In the genomic region with DNA sequence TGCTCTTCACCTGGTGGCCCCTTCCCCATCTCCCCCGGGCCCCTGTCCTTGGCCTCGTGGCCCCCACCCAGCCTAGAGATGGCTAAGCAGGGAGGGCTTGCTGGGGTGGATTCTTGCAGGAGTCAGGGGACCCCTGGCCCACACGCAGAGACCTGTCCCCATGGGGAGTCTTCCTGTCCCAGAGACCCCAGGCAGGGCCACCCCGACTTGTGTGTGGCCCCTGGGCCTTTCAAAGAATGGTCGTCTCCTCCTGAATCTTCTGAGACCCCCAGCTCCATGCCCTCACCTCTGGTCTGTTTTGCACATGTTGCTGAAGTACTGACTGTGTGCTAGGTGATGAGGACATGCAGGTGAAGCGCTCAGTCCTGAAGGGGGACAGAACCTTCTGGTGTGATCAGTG, we compare ENCODE assay signal across 5 cellular contexts. TPM values are rescaled to one million over a fixed set of nuclear protein-coding genes. Genes with fewer than 3 reads are reported as not detected.
DNase-seq lines count a peak whose midpoint lies in the region; ATAC-seq and TF ChIP-seq lines count a peak whose summit lies in the region.
"Not testable (repeated sequence)": the region's sequence is repeated elsewhere in the genome, so short reads cannot be mapped to it uniquely, and the experiment has no call there.

No MANE protein-coding gene starts in this region.

- not testable (repeated sequence) for H3K36me3 Mint-ChIP-seq in activated naive CD8-positive, alpha-beta T cell treated with anti-CD3 and anti-CD28 coated beads, Interleukin-2, amount 10 ng/mL, durations not matched to agents 7 days and 5 days; natural killer cell treated with Interleukin-12 subunit alpha and Interleukin-12 subunit beta and Interleukin-15 and Interleukin-18, amount 100 ng/mL, for 72 hours

- not testable (repeated sequence) for H3K4me3 ChIP-seq in RWPE2 (ENCODE audit: severe bottlenecking)

- not testable (repeated sequence) for H3K4me1 ChIP-seq in RWPE2 (ENCODE audit: insufficient read depth, poor library complexity, severe bottlenecking)

- DNase-seq in RWPE2 (ENCODE audit: low spot score) (peak; percentile 37), cardiac septum (ENCODE audit: low spot score) (peak; percentile 20)
- peak; percentile 19 for DNase-seq in activated naive CD8-positive, alpha-beta T cell treated with anti-CD3 and anti-CD28 coated beads, Interleukin-2, amount 10 ng/mL, durations not matched to agents 7 days and 5 days
- DNase-seq in natural killer cell treated with Interleukin-12 subunit alpha and Interleukin-12 subunit beta and Interleukin-15 and Interleukin-18, amount 100 ng/mL, for 72 hours (ENCODE audit: low spot score): peak; percentile 45
- DNase-seq in stimulated activated naive CD8-positive, alpha-beta T cell treated with anti-CD3 and anti-CD28 coated beads, Interleukin-15, amount 100 ng/mL, for 72 hours: not testable (repeated sequence)

- intact Hi-C loops in cardiac septum (cut with DNase I): not testable (repeated sequence)

- not testable (repeated sequence) for H3K27ac ChIP-seq in RWPE2 (ENCODE audit: poor library complexity, severe bottlenecking)

- not testable (repeated sequence) for H3K9me3 Mint-ChIP-seq in activated naive CD8-positive, alpha-beta T cell treated with anti-CD3 and anti-CD28 coated beads, Interleukin-2, amount 10 ng/mL, durations not matched to agents 7 days and 5 days; natural killer cell treated with Interleukin-12 subunit alpha and Interleukin-12 subunit beta and Interleukin-15 and Interleukin-18, amount 100 ng/mL, for 72 hours; stimulated activated naive CD8-positive, alpha-beta T cell treated with anti-CD3 and anti-CD28 coated beads, Interleukin-15, amount 100 ng/mL, for 72 hours

- not testable (repeated sequence) for H3K27me3 Mint-ChIP-seq in activated naive CD8-positive, alpha-beta T cell treated with anti-CD3 and anti-CD28 coated beads, Interleukin-2, amount 10 ng/mL, durations not matched to agents 7 days and 5 days; natural killer cell treated with Interleukin-12 subunit alpha and Interleukin-12 subunit beta and Interleukin-15 and Interleukin-18, amount 100 ng/mL, for 72 hours; stimulated activated naive CD8-positive, alpha-beta T cell treated with anti-CD3 and anti-CD28 coated beads, Interleukin-15, amount 100 ng/mL, for 72 hours

- not testable (repeated sequence) for H3K36me3 ChIP-seq in RWPE2 (ENCODE audit: low read depth)

- not testable (repeated sequence) for H3K4me1 Mint-ChIP-seq in activated naive CD8-positive, alpha-beta T cell treated with anti-CD3 and anti-CD28 coated beads, Interleukin-2, amount 10 ng/mL, durations not matched to agents 7 days and 5 days; natural killer cell treated with Interleukin-12 subunit alpha and Interleukin-12 subunit beta and Interleukin-15 and Interleukin-18, amount 100 ng/mL, for 72 hours (ENCODE audit: low read depth in 2 of 2); stimulated activated naive CD8-positive, alpha-beta T cell treated with anti-CD3 and anti-CD28 coated beads, Interleukin-15, amount 100 ng/mL, for 72 hours

- H3K9me3 ChIP-seq in RWPE2 (ENCODE audit: severe bottlenecking): not testable (repeated sequence)

- not testable (repeated sequence) for H3K4me3 Mint-ChIP-seq in activated naive CD8-positive, alpha-beta T cell treated with anti-CD3 and anti-CD28 coated beads, Interleukin-2, amount 10 ng/mL, durations not matched to agents 7 days and 5 days; natural killer cell treated with Interleukin-12 subunit alpha and Interleukin-12 subunit beta and Interleukin-15 and Interleukin-18, amount 100 ng/mL, for 72 hours; stimulated activated naive CD8-positive, alpha-beta T cell treated with anti-CD3 and anti-CD28 coated beads, Interleukin-15, amount 100 ng/mL, for 72 hours

- not testable (repeated sequence) for H3K27me3 ChIP-seq in RWPE2 (ENCODE audit: insufficient read depth, poor library complexity, severe bottlenecking)

- POLR2A ChIA-PET in activated naive CD8-positive, alpha-beta T cell treated with anti-CD3 and anti-CD28 coated beads, Interleukin-2, amount 10 ng/mL, durations not matched to agents 7 days and 5 days (lab: Charles Lee): not testable (repeated sequence)

- not testable (repeated sequence) for TF ChIP-seq CTCF in RWPE2 (IDR thresholded peaks at IDR 0.05; ENCODE audit: poor library complexity, severe bottlenecking)

- not testable (repeated sequence) for H3K27ac Mint-ChIP-seq in activated naive CD8-positive, alpha-beta T cell treated with anti-CD3 and anti-CD28 coated beads, Interleukin-2, amount 10 ng/mL, durations not matched to agents 7 days and 5 days; natural killer cell treated with Interleukin-12 subunit alpha and Interleukin-12 subunit beta and Interleukin-15 and Interleukin-18, amount 100 ng/mL, for 72 hours; stimulated activated naive CD8-positive, alpha-beta T cell treated with anti-CD3 and anti-CD28 coated beads, Interleukin-15, amount 100 ng/mL, for 72 hours

- ATAC-seq in RWPE2 (ENCODE audit: low read depth); activated naive CD8-positive, alpha-beta T cell treated with anti-CD3 and anti-CD28 coated beads, Interleukin-2, amount 10 ng/mL, durations not matched to agents 7 days and 5 days (ENCODE audit: low read depth): not testable (repeated sequence)
- ATAC-seq in natural killer cell treated with Interleukin-12 subunit alpha and Interleukin-12 subunit beta and Interleukin-15 and Interleukin-18, amount 100 ng/mL, for 72 hours: peak in 1 of 2 donors; percentile 2
- peak; percentile 32 for ATAC-seq in stimulated activated naive CD8-positive, alpha-beta T cell treated with anti-CD3 and anti-CD28 coated beads, Interleukin-15, amount 100 ng/mL, for 72 hours

RNA-seq across cellular contexts. Expression of a gene that starts 28.4 kb away (rescaled TPM):
- total RNA-seq in activated naive CD8-positive, alpha-beta T cell treated with anti-CD3 and anti-CD28 coated beads, Interleukin-2, amount 10 ng/mL, durations not matched to agents 7 days and 5 days: 1 to 10 TPM; 4.2 TPM
- 0.86 TPM for total RNA-seq in cardiac septum
- 1 to 10 TPM; 2.4 to 3.0 TPM for total RNA-seq in natural killer cell treated with Interleukin-12 subunit alpha and Interleukin-12 subunit beta and Interleukin-15 and Interleukin-18, amount 100 ng/mL, for 72 hours

RNA-seq across cellular contexts. Expression of a gene that starts 58.2 kb away (rescaled TPM):
- 1 to 10 TPM; 1.3 to 1.6 TPM for total RNA-seq in activated naive CD8-positive, alpha-beta T cell treated with anti-CD3 and anti-CD28 coated beads, Interleukin-2, amount 10 ng/mL, durations not matched to agents 7 days and 5 days
- 3.3 TPM for total RNA-seq in cardiac septum
- total RNA-seq in natural killer cell treated with Interleukin-12 subunit alpha and Interleukin-12 subunit beta and Interleukin-15 and Interleukin-18, amount 100 ng/mL, for 72 hours: 1 to 10 TPM in 1 of 2 donors, under 1 TPM in 1; 0.59 to 1.3 TPM

RNA-seq across cellular contexts. Expression of a gene that starts 58.3 kb away (rescaled TPM):
- 10 to 100 TPM; 24.2 to 26.4 TPM for total RNA-seq in activated naive CD8-positive, alpha-beta T cell treated with anti-CD3 and anti-CD28 coated beads, Interleukin-2, amount 10 ng/mL, durations not matched to agents 7 days and 5 days
- total RNA-seq in cardiac septum: 10.3 TPM
- 10 to 100 TPM; 23.4 to 35.6 TPM for total RNA-seq in natural killer cell treated with Interleukin-12 subunit alpha and Interleukin-12 subunit beta and Interleukin-15 and Interleukin-18, amount 100 ng/mL, for 72 hours
